ENCODE assay signal across 8 cellular contexts in the genomic region with DNA sequence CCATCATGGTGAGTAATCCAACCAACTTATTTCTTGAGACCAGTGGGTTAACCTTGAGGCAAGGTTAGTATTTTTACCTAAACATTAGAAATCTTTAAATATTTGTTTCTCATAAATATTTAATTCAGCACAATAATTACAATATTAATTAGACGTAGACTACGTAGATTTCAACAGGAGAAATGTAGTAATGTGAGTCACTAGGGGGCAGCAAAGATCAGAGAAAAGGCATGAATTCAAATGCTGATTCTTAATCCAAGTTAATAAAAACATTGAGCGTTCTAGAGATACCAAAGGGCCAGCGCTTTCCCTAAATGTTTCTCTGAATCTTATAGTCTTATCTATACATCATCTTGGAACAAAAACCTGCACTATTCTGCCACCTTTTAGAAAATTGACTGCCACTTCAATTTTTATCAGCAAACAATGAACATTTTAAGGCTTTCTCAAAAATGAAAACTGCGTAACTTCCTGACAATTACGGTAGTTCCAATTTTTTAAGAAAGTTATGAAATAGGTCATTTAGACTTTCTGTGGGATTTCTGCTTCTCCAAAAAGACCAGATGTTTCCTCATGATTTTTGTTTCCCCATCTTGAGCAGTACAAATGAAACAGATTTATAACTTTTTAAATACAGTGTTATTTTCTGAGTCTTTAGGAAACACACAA.
A peak's percentile ranks its signal among the peaks of the same experiment; 100 is the strongest.
DNase-seq lines count a peak whose midpoint lies in the region; ATAC-seq and TF ChIP-seq lines count a peak whose summit lies in the region.

No MANE protein-coding gene starts in this region.

- H3K4me1 ChIP-seq in Peyer's patch = no peaks in the 10 kb centered on the region
- H3K4me1 ChIP-seq in right lobe of liver = peaks cover 0 to 12% (median 0%) of the 10 kb centered on the region in 4 donors
- H3K4me1 ChIP-seq in tibial nerve = peaks cover 0 to 17% (median 4%) of the 10 kb centered on the region in 4 donors

- ATAC-seq in right lobe of liver = peak; percentile 82 to 96 (median 90)
- no peak for ATAC-seq in HG02973 (IDR thresholded peaks at IDR 0.05; ENCODE audit: unreplicated experiment)

- TF ChIP-seq POLR2A in Peyer's patch (IDR thresholded peaks at IDR 0.05) = no peak
- TF ChIP-seq POLR2A in right lobe of liver (IDR thresholded peaks at IDR 0.05) = no peak
- no peak for TF ChIP-seq POLR2A in tibial nerve (IDR thresholded peaks at IDR 0.05)

- TF ChIP-seq CTCF in GM13977 (IDR thresholded peaks at IDR 0.05; ENCODE audit: extremely low read depth, insufficient read depth, missing control alignments) = peak; percentile 58
- TF ChIP-seq CTCF in Peyer's patch (IDR thresholded peaks at IDR 0.05) = peak in 5 of 6 experiments; percentile 62 to 86 (median 73)
- peak; percentile 59 to 77 (median 72) for TF ChIP-seq CTCF in right lobe of liver (IDR thresholded peaks at IDR 0.05)
- TF ChIP-seq CTCF in tibial nerve (IDR thresholded peaks at IDR 0.05) = peak; percentile 59 to 88 (median 66)

- DNase-seq in Ammon's horn (ENCODE audit: low spot score) = peak; percentile 89
- DNase-seq in GM13977 (ENCODE audit: low spot score) = peak; percentile 7
- DNase-seq in Jurkat, Clone E6-1 (ENCODE audit: low read depth, low spot score) = peak; percentile 49
- no peak for DNase-seq in Peyer's patch
- peak; percentile 92 for DNase-seq in dermis blood vessel endothelial cell
- no peak for DNase-seq in right lobe of liver
- DNase-seq in tibial nerve (ENCODE audit: low spot score in 2 of 2) = peak in 1 of 2 donors; percentile 92

- WGBS in right lobe of liver (ENCODE audit: insufficient coverage, low coverage, low lambda C conversion rate, missing lambda C conversion rate) = 8% methylated on average over 6 of the region's 6 CpGs
- 3% methylated on average over 6 of the region's 6 CpGs for WGBS in tibial nerve, 2 donors

- in situ Hi-C loops in GM13977 (cut with MboI; ENCODE audit: low pct_unique_long_range_greater_than_20kb, low sequenced_read_pairs, unreplicated experiment) = loop anchor here (25.0 kb wide), 3 partner anchors 170 to 645 kb away; partner anchors contain the start of gene GASK1B

- peak; percentile 77 to 84 for TF ChIP-seq EP300 in tibial nerve (IDR thresholded peaks at IDR 0.05)

- H3K9me3 ChIP-seq in Peyer's patch (no peaks in the 10 kb centered on the region), right lobe of liver (no peaks in the 10 kb centered on the region), tibial nerve (no peaks in the 10 kb centered on the region)

- intact Hi-C loops in right lobe of liver (cut with DNase I) = no loop called here

- H3K4me3 ChIP-seq in Jurkat, Clone E6-1 (ENCODE audit: low read length) = no peak overlapping the region
- H3K4me3 ChIP-seq in Peyer's patch (peak overlapping the region in 3 of 4 donors; percentile 4 to 35 (median 28)), right lobe of liver (peak overlapping the region in 1 of 3 donors; percentile 9), tibial nerve (peak overlapping the region; percentile 25 to 44 (median 34))

- H3K27me3 ChIP-seq in Peyer's patch (no peaks in the 10 kb centered on the region), right lobe of liver (no peaks in the 10 kb centered on the region), tibial nerve (no peaks in the 10 kb centered on the region)

- H3K36me3 ChIP-seq in Peyer's patch = no peaks in the 10 kb centered on the region
- H3K36me3 ChIP-seq in right lobe of liver = no peaks in the 10 kb centered on the region
- no peaks in the 10 kb centered on the region for H3K36me3 ChIP-seq in tibial nerve

- H3K27ac ChIP-seq in Peyer's patch = peak overlapping the region in 3 of 4 donors; percentile 26 to 50 (median 44)
- peak overlapping the region in 2 of 3 donors; percentile 5 to 6 for H3K27ac ChIP-seq in right lobe of liver
- H3K27ac ChIP-seq in tibial nerve = peak overlapping the region; percentile 45 to 89 (median 80)

Comparison
In these comparisons a context has a peak if more than half of its experiments do, and no peak if none do; other contexts are left out.
1. DNase-seq: peak in Ammon's horn (single experiment), GM13977 (single experiment), Jurkat, Clone E6-1 (single experiment) and dermis blood vessel endothelial cell (single experiment); none in Peyer's patch (0 of 3) and right lobe of liver (0 of 3).
2. H3K27ac ChIP-seq: peak in every context shown above with its lines; median percentile 80 in tibial nerve; 44 in Peyer's patch; 6 in right lobe of liver.
3. Peak in every context shown above with its lines, with median percentiles within 50 percentile points of each other: CTCF ChIP-seq.